In genomic region chr4:99062120-99062519, GRCh38 we compare ENCODE assay signal across 14 cellular contexts. TPM values are rescaled to one million over a fixed set of nuclear protein-coding genes. Genes with fewer than 3 reads are reported as not detected.
DNase-seq lines count a peak whose midpoint lies in the region; ATAC-seq, FAIRE-seq and TF ChIP-seq lines count a peak whose summit lies in the region.
"Had no signal": no experiment of that assay in that cellular context is flagged by ENCODE, and none has a peak within 500 bp of the region (broad histone marks: within the 10 kb centered on the region; RNA-seq: fewer than 3 reads in every experiment).

No MANE protein-coding gene starts in this region.

- in situ Hi-C loops in brain microvascular endothelial cell (cut with HindIII; ENCODE audit: low pct_ligation_motif_present, low sequenced_read_pairs): no loop called here

- ATAC-seq in A549 (no peak; a peak in 1 of 6 replicates), GM18505 (IDR thresholded peaks at IDR 0.05; ENCODE audit: unreplicated experiment) (peak; percentile 63)

- no peak for TF ChIP-seq POLR2A in A549 (IDR thresholded peaks at IDR 0.05; ENCODE audit: low read length)
- TF ChIP-seq POLR2A in GM18505 (IDR thresholded peaks at IDR 0.05; ENCODE audit: borderline replicate concordance, extremely low read depth, insufficient read depth, insufficient read length): no peak

- peaks cover 11% of the 10 kb centered on the region for H3K36me3 ChIP-seq in brain microvascular endothelial cell (replicated peaks)

- CTCF ChIA-PET in A549 (lab: Yijun Ruan, JAX): interaction anchor here (1.3 kb wide), 1 partner anchor 67 kb away, joined by 3 read pairs; the partner anchor contains the start of gene METAP1

- DNase-seq in A549 (ENCODE audit: low read depth in 1 of 2, low spot score in 1 of 2) (peak in 1 of 2 experiments; percentile 4), NCI-H1092 (lab: John Stamatoyannopoulos, UW) (peak; percentile 1), fibroblast of villous mesenchyme (ENCODE audit: low read depth) (peak; percentile 65), hepatic stellate cell (ENCODE audit: low spot score) (no peak), T-helper 2 cell (no peak), brain microvascular endothelial cell (no peak), cerebellar cortex (ENCODE audit: low spot score) (no peak)
- DNase-seq: activated effector memory CD4-positive, alpha-beta T cell treated with Interleukin-2 at 50 U/mL for 16 hours; Peyer's patch had no signal

- no peak for TF ChIP-seq CTCF in A549 (IDR thresholded peaks at IDR 0.05)
- no peak for TF ChIP-seq CTCF in fibroblast of villous mesenchyme (IDR thresholded peaks at IDR 0.05; ENCODE audit: insufficient read depth, low read depth, low read length)
- TF ChIP-seq CTCF in brain microvascular endothelial cell (IDR thresholded peaks at IDR 0.05; ENCODE audit: low read depth, low read length, missing control alignments): no peak

- H3K4me1 ChIP-seq in A549: peaks cover 46% of the 10 kb centered on the region
- H3K4me1 ChIP-seq: Peyer's patch had no signal

- TF ChIP-seq RAD21 in A549 (conservative IDR thresholded peaks at IDR 0.05 in 1 of 2, IDR thresholded peaks at IDR 0.05 in 1 of 2): no peak

- no peaks in the 10 kb centered on the region for H3K9me3 ChIP-seq in A549
- H3K9me3 ChIP-seq: Peyer's patch had no signal

- TF ChIP-seq EP300 in A549 (IDR thresholded peaks at IDR 0.05): no peak

- H3K27ac ChIP-seq in A549 (peak overlapping the region; percentile 77 to 92; a peak in 5 of 6 replicates), brain microvascular endothelial cell (no peak overlapping the region)
- H3K27ac ChIP-seq: C4-2B, KMS-11, Peyer's patch, VCaP had no signal

- 26% methylated on average over 4 of the region's 4 CpGs for WGBS in A549 (ENCODE audit: missing lambda C conversion rate)

- H3K27me3 ChIP-seq in brain microvascular endothelial cell (replicated peaks): no peaks in the 10 kb centered on the region
- H3K27me3 ChIP-seq: Peyer's patch had no signal

- no peak for FAIRE-seq in A549 (lab: Jason Lieb, UNC)
- FAIRE-seq: colon had no signal

- POLR2A ChIA-PET in A549 (lab: Yijun Ruan, JAX): no interaction called here

- H3K4me3 ChIP-seq in A549: no peak overlapping the region
- no peak overlapping the region for H3K4me3 ChIP-seq in fibroblast of villous mesenchyme (ENCODE audit: low read depth, low read length)
- no peak overlapping the region for H3K4me3 ChIP-seq in brain microvascular endothelial cell (ENCODE audit: low read depth, low read length)
- H3K4me3 ChIP-seq: Peyer's patch had no signal

- H3K4me2 ChIP-seq in A549: peak overlapping the region; percentile 60
- H3K4me2 ChIP-seq: KMS-11 had no signal

TF ChIP-seq in A549, 52 proteins besides CTCF, POLR2A, EP300 and RAD21:
- TF ChIP-seq CHD4 (IDR thresholded peaks at IDR 0.05; ENCODE audit: borderline replicate concordance): no peak
- no peak for TF ChIP-seq ZFP36 (IDR thresholded peaks at IDR 0.05; ENCODE audit: borderline replicate concordance, partially characterized antibody)
- no peak for TF ChIP-seq HOXB13 (CRISPR knock-in tag; IDR thresholded peaks at IDR 0.05; ENCODE audit: low read depth)
- no peak for TF ChIP-seq RFX5 (IDR thresholded peaks at IDR 0.05)
TF ChIP-seq in A549: peak in this region for 0.

RNA-seq across cellular contexts. Expression of gene ADH5, which starts 26.5 kb away (rescaled TPM):
- polyA plus RNA-seq in A549 (2011; rRNA removed) (134 and 152 TPM in 2 replicates), A549 (2017; fragmentation: RNase III; extraction: RNeasy Plus Mini Kit Qiagen cat#74134 plus additional on column Dnase treatment) (118 to 124 TPM (median 120 TPM) in 3 replicates)
- polyA plus RNA-seq in A549 (2012; cell fraction: cytosol; rRNA removed): 63.5 and 67.7 TPM in 2 replicates
- 32.8 and 105 TPM in 2 replicates for polyA plus RNA-seq in A549 (2012; cell fraction: nucleus; rRNA removed)
- polyA minus RNA-seq in A549 (2011; rRNA and poly(A)+ RNA removed): 59.0 and 77.4 TPM in 2 replicates
- total RNA-seq in fibroblast of villous mesenchyme: 247 and 252 TPM in 2 replicates

Comparison
In these comparisons a context has a peak if more than half of its experiments do, and no peak if none do; other contexts are left out.
1. DNase-seq: peak in NCI-H1092 (single experiment) and fibroblast of villous mesenchyme (single experiment); none in hepatic stellate cell (single experiment), T-helper 2 cell (0 of 5), brain microvascular endothelial cell (single experiment) and cerebellar cortex (single experiment).